ENCODE assay signal across 20 cellular contexts in genomic region chr4:26049447-26049846, GRCh38.
A peak's percentile ranks its signal among the peaks of the same experiment; 100 is the strongest.
DNase-seq lines count a peak whose midpoint lies in the region; ATAC-seq and TF ChIP-seq lines count a peak whose summit lies in the region.
"Had no signal": no experiment of that assay in that cellular context is flagged by ENCODE, and none has a peak within 500 bp of the region (broad histone marks: within the 10 kb centered on the region; RNA-seq: fewer than 3 reads in every experiment).

No MANE protein-coding gene starts in this region.

- H3K4me3 ChIP-seq in right atrium auricular region (no peak overlapping the region), left lung (no peak overlapping the region), skeletal muscle satellite cell (ENCODE audit: low read length) (no peak overlapping the region), vagina (no peak overlapping the region), BE2C (ENCODE audit: low read depth, low read length) (no peak overlapping the region)
- H3K4me3 ChIP-seq: pancreas, testis had no signal

- H3K36me3 ChIP-seq in right atrium auricular region, result no peaks in the 10 kb centered on the region
- no peaks in the 10 kb centered on the region for H3K36me3 ChIP-seq in left lung
- no peaks in the 10 kb centered on the region for H3K36me3 ChIP-seq in skeletal muscle satellite cell (ENCODE audit: insufficient read depth, low read length)
- no peaks in the 10 kb centered on the region for H3K36me3 ChIP-seq in vagina
- no peaks in the 10 kb centered on the region for H3K36me3 ChIP-seq in BE2C
- H3K36me3 ChIP-seq: pancreas had no signal

- no peak overlapping the region for H3K4me3 Mint-ChIP-seq in activated naive CD8-positive, alpha-beta T cell treated with anti-CD3 and anti-CD28 coated beads for 36 hours
- H3K4me3 Mint-ChIP-seq: activated CD8-positive, alpha-beta T cell treated with anti-CD3 and anti-CD28 coated beads for 36 hours; activated naive CD8-positive, alpha-beta T cell treated with anti-CD3 and anti-CD28 coated beads, Interleukin-2, amount 50 U/mL, for 24 hours; activated T-helper 1 cell treated with anti-CD3 and anti-CD28 coated beads, Interleukin-12 subunit alpha, Interleukin-12 subunit beta, Interleukin-2, Interleukin-4 antibody, amounts not matched to agents 30 ng/mL and 10 ng/mL and 1 ng/mL, durations not matched to agents 14 hours and 24 hours and 36 hours; mesothelial cell of epicardium had no signal

- ATAC-seq in left cardiac atrium (no peak), left lung (no peak), HG03139 (IDR thresholded peaks at IDR 0.05; ENCODE audit: unreplicated experiment) (no peak)
- ATAC-seq: activated CD8-positive, alpha-beta T cell treated with anti-CD3 and anti-CD28 coated beads for 36 hours; activated naive CD8-positive, alpha-beta T cell treated with anti-CD3 and anti-CD28 coated beads, Interleukin-2, amount 50 U/mL, for 24 hours; PC-3 had no signal

- H3K27ac ChIP-seq in right atrium auricular region, result peak overlapping the region; percentile 75 to 84
- H3K27ac ChIP-seq in left lung, result peak overlapping the region; percentile 48 to 85
- H3K27ac ChIP-seq in vagina, result peak overlapping the region; percentile 91
- H3K27ac ChIP-seq: testis had no signal

- H3K4me1 Mint-ChIP-seq in activated naive CD8-positive, alpha-beta T cell treated with anti-CD3 and anti-CD28 coated beads for 36 hours, result peaks cover 2% of the 10 kb centered on the region

- intact Hi-C loops in left cardiac atrium (cut with DNase I), result no loop called here
- intact Hi-C loops in left lung (cut with DNase I), result no loop called here
- intact Hi-C loops in vagina (cut with DNase I), result no loop called here

- H3K9ac ChIP-seq in skeletal muscle satellite cell (ENCODE audit: low read depth, low read length), result peak overlapping the region; percentile 72

- H3K27me3 ChIP-seq in right atrium auricular region (no peaks in the 10 kb centered on the region), left lung (peaks cover 0 to 20% of the 10 kb centered on the region in 2 donors), skeletal muscle satellite cell (ENCODE audit: control insufficient read depth, insufficient read depth, low read length) (no peaks in the 10 kb centered on the region), vagina (no peaks in the 10 kb centered on the region), BE2C (no peaks in the 10 kb centered on the region)
- H3K27me3 ChIP-seq: pancreas, testis had no signal

- DNase-seq in right atrium auricular region (ENCODE audit: low spot score) (no peak), left cardiac atrium (no peak), left lung (no peak), vagina (ENCODE audit: extremely low spot score in 2 of 2) (no peak), BE2C (no peak)
- no peak for DNase-seq in activated naive CD8-positive, alpha-beta T cell treated with anti-CD3 and anti-CD28 coated beads for 36 hours
- DNase-seq: activated CD8-positive, alpha-beta T cell treated with anti-CD3 and anti-CD28 coated beads for 36 hours; activated naive CD8-positive, alpha-beta T cell treated with anti-CD3 and anti-CD28 coated beads, Interleukin-2, amount 50 U/mL, for 24 hours; EL; islet precursor cell; NCI-H2081; NCI-H524 treated with DMSO at 0.1 percent for 48 hours; pancreas; PC-3; stimulated activated CD4-positive, alpha-beta T cell treated with anti-CD3 and anti-CD28 coated beads, Interleukin-15, amount 100 ng/mL, for 24 hours; testis had no signal

- H3K27ac Mint-ChIP-seq in activated naive CD8-positive, alpha-beta T cell treated with anti-CD3 and anti-CD28 coated beads for 36 hours, result no peak overlapping the region
- H3K27ac Mint-ChIP-seq: activated CD8-positive, alpha-beta T cell treated with anti-CD3 and anti-CD28 coated beads for 36 hours; activated naive CD8-positive, alpha-beta T cell treated with anti-CD3 and anti-CD28 coated beads, Interleukin-2, amount 50 U/mL, for 24 hours; activated T-helper 1 cell treated with anti-CD3 and anti-CD28 coated beads, Interleukin-12 subunit alpha, Interleukin-12 subunit beta, Interleukin-2, Interleukin-4 antibody, amounts not matched to agents 30 ng/mL and 10 ng/mL and 1 ng/mL, durations not matched to agents 14 hours and 24 hours and 36 hours had no signal

- no peaks in the 10 kb centered on the region for H3K9me3 Mint-ChIP-seq in activated naive CD8-positive, alpha-beta T cell treated with anti-CD3 and anti-CD28 coated beads for 36 hours
- H3K9me3 Mint-ChIP-seq: activated CD8-positive, alpha-beta T cell treated with anti-CD3 and anti-CD28 coated beads for 36 hours; activated naive CD8-positive, alpha-beta T cell treated with anti-CD3 and anti-CD28 coated beads, Interleukin-2, amount 50 U/mL, for 24 hours had no signal

- peaks cover 29% of the 10 kb centered on the region for H3K27me3 Mint-ChIP-seq in activated naive CD8-positive, alpha-beta T cell treated with anti-CD3 and anti-CD28 coated beads for 36 hours

- no peak for TF ChIP-seq POLR2A in vagina (IDR thresholded peaks at IDR 0.05)

- H3K9me3 ChIP-seq in right atrium auricular region, result no peaks in the 10 kb centered on the region
- no peaks in the 10 kb centered on the region for H3K9me3 ChIP-seq in left lung
- H3K9me3 ChIP-seq in skeletal muscle satellite cell (replicated peaks; ENCODE audit: low read length), result no peaks in the 10 kb centered on the region
- no peaks in the 10 kb centered on the region for H3K9me3 ChIP-seq in vagina
- no peaks in the 10 kb centered on the region for H3K9me3 ChIP-seq in BE2C
- H3K9me3 ChIP-seq: pancreas, testis had no signal

- no peaks in the 10 kb centered on the region for H3K36me3 Mint-ChIP-seq in activated naive CD8-positive, alpha-beta T cell treated with anti-CD3 and anti-CD28 coated beads for 36 hours

- TF ChIP-seq CTCF in right atrium auricular region (IDR thresholded peaks at IDR 0.05) (no peak), left lung (IDR thresholded peaks at IDR 0.05) (no peak), vagina (IDR thresholded peaks at IDR 0.05) (no peak), BE2C (IDR thresholded peaks at IDR 0.05; ENCODE audit: low read depth, low read length) (no peak)

- peaks cover 0 to 31% of the 10 kb centered on the region in 2 donors for H3K4me1 ChIP-seq in right atrium auricular region
- peaks cover 0 to 9% of the 10 kb centered on the region in 2 donors for H3K4me1 ChIP-seq in left lung
- peaks cover 18% of the 10 kb centered on the region for H3K4me1 ChIP-seq in skeletal muscle satellite cell (ENCODE audit: control insufficient read depth, insufficient read depth, low read length)
- peaks cover 35% of the 10 kb centered on the region for H3K4me1 ChIP-seq in vagina
- H3K4me1 ChIP-seq in BE2C, result no peaks in the 10 kb centered on the region
- H3K4me1 ChIP-seq: pancreas, testis had no signal

- no peak overlapping the region for H3K4me2 ChIP-seq in skeletal muscle satellite cell (ENCODE audit: low read length)
